Comparison of ENCODE assay signal across 8 cellular contexts in the genomic region with DNA sequence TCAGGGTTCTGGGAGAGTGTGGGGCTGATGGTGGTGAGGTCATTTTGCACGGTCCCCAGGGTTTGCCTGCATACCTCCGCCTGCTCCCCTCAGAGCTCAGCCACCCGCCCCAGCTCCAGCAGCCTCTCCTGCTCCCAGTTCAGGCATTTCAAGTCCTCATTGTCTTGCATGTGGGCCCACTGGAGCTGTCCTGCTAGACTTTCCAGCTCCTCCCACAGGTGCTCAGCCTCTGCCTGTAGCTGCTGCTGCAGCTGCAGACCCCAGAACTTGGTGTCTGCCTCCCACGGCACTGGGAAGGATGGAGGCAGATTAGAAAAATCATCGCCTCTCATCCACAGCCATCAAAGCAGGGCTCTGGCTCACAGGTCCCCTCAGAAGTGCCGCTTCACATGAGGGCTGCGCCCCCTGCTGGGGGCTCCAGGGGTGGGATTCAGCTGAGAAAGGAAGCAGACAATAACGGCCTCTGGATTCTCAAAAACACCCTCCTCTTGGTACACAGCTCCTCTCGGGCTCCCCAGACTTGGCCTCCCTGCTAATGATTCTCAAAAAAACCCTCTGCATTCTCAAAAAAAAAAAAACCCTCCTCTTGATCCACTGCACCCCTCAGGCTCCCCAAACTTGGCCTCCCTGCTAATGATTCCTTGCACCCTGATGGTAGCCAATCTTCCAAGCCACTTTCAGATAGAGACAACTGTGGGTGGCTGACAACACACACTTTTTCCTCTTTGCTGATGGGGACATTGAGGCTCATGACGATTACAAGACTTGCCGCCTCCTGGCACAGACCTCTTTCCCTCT.
DNase-seq lines count a peak whose midpoint lies in the region; ATAC-seq, FAIRE-seq and TF ChIP-seq lines count a peak whose summit lies in the region.

No MANE protein-coding gene starts in this region.

- RAD21 ChIA-PET in HCT116 (lab: Charles Lee; ENCODE audit: low non-redundant PET in 1 of 2, low total read pairs in 2 of 2, uncharacterized antibody in 2 of 2, unreplicated experiment in 2 of 2): no interaction called here

- POLR2A ChIA-PET in HCT116 (lab: Charles Lee): no interaction called here

- DNase-seq in CD14-positive monocyte (ENCODE audit: low spot score) (no peak), HCT116 (ENCODE audit: low read depth, low spot score) (peak; percentile 49), RCC 7860 (ENCODE audit: low spot score) (peak; percentile 15), head of caudate nucleus (peak in 38 of 42 donors; percentile 10 to 77 (median 47)), retinal pigment epithelial cell (ENCODE audit: low read depth) (peak; percentile 8)
- peak; percentile 88 for DNase-seq in activated effector memory CD4-positive, alpha-beta T cell treated with anti-CD3 and anti-CD28 coated beads, Interleukin-2, amount 50 U/mL, for 16 hours

- peaks cover 3 to 23% (median 14%) of the 10 kb centered on the region in 7 donors for H3K9me3 Mint-ChIP-seq in CD14-positive monocyte

- H3K27me3 ChIP-seq in HCT116 (ENCODE audit: insufficient read depth, low read length): peaks cover 6% of the 10 kb centered on the region; the same call in 1 of the 2 replicates

- H3K9me3 ChIP-seq in HCT116 (ENCODE audit: control insufficient read depth in 1 of 2, insufficient read depth in 1 of 2, low read depth in 1 of 2, low read length in 2 of 2): no peaks in the 10 kb centered on the region

- H3K27ac Mint-ChIP-seq in CD14-positive monocyte: no peak overlapping the region

- no peak overlapping the region for H3K27ac ChIP-seq in HCT116 (ENCODE audit: low read depth, low read length)

- TF ChIP-seq CTCF in CD14-positive monocyte (IDR thresholded peaks at IDR 0.05) (peak; percentile 64), HCT116 (IDR thresholded peaks at IDR 0.05 in 2 of 3, conservative IDR thresholded peaks at IDR 0.05 in 1 of 3; ENCODE audit: borderline replicate concordance in 1 of 3, insufficient read depth in 1 of 3, low read depth in 2 of 3, low read length in 2 of 3) (peak; percentile 50 to 89 (median 86); a peak in 5 of 6 replicates), retinal pigment epithelial cell (conservative IDR thresholded peaks at IDR 0.05; ENCODE audit: low read depth, low read length) (peak; percentile 89)

- H3K4me3 ChIP-seq in HCT116 (replicated peaks in 1 of 2; ENCODE audit: low read depth in 1 of 2, low read length in 2 of 2) (no peak overlapping the region), retinal pigment epithelial cell (ENCODE audit: low read length) (no peak overlapping the region)

- H3K27me3 Mint-ChIP-seq in CD14-positive monocyte (ENCODE audit: low read depth in 3 of 3): peaks cover 2 to 5% (median 4%) of the 10 kb centered on the region in 3 donors

- no peaks in the 10 kb centered on the region for H3K4me1 Mint-ChIP-seq in CD14-positive monocyte

- ATAC-seq in HCT116 (peak; percentile 90), HG03135 (IDR thresholded peaks at IDR 0.05; ENCODE audit: unreplicated experiment) (no peak), HG02852 (IDR thresholded peaks at IDR 0.05; ENCODE audit: unreplicated experiment) (no peak)

- H3K4me1 ChIP-seq in HCT116 (ENCODE audit: control insufficient read depth in 1 of 2, insufficient read depth in 2 of 2, low read length in 2 of 2): no peaks in the 10 kb centered on the region

- CTCF ChIA-PET in HCT116 (lab: Charles Lee): interaction anchor here (0.7 to 3.2 kb wide), 9 partner anchors 10 to 487 kb away, joined by 3 to 23 read pairs (median 5); no protein-coding TSS in a partner anchor

- FAIRE-seq in RCC 7860 (lab: Jason Lieb, UNC): no peak

- TF ChIP-seq POLR2A in HCT116 (IDR thresholded peaks at IDR 0.05; ENCODE audit: borderline replicate concordance, extremely low read depth, insufficient read depth, insufficient read length): no peak

- no peak overlapping the region for H2AFZ ChIP-seq in HCT116 (ENCODE audit: low read depth, low read length, poor library complexity, severe bottlenecking)

- intact Hi-C loops in CD14-positive monocyte (cut with micrococcal nuclease) (no loop called here), HCT116 (cut with micrococcal nuclease) (loop anchor here (1.0 kb wide), 1 partner anchor 382 kb away; no protein-coding TSS in a partner anchor), head of caudate nucleus (cut with DNase I) (no loop called here)

- no peaks in the 10 kb centered on the region for H3K36me3 ChIP-seq in HCT116 (ENCODE audit: control insufficient read depth in 1 of 2, insufficient read depth in 2 of 2, low read length in 2 of 2)

- H3K9ac ChIP-seq in HCT116 (ENCODE audit: low read length): no peak overlapping the region

- H3K79me2 ChIP-seq in HCT116 (ENCODE audit: insufficient read depth, low read length): no peaks in the 10 kb centered on the region

- no peaks in the 10 kb centered on the region for H3K36me3 Mint-ChIP-seq in CD14-positive monocyte

- H3K9me2 ChIP-seq in HCT116 (ENCODE audit: insufficient read depth): no peaks in the 10 kb centered on the region

- no peak overlapping the region for H3K4me3 Mint-ChIP-seq in CD14-positive monocyte

- H3K4me2 ChIP-seq in HCT116 (ENCODE audit: low read length): no peak overlapping the region

- H4K20me1 ChIP-seq in HCT116 (ENCODE audit: insufficient read depth): no peaks in the 10 kb centered on the region

- TF ChIP-seq RAD21 in HCT116 (IDR thresholded peaks at IDR 0.05; ENCODE audit: low read depth): peak; percentile 58

- no TSS peak for BruUV-seq in HCT116 (replicated peaks; lab: Mats Ljungman, UMichigan)

TF ChIP-seq in HCT116, 20 proteins besides CTCF, POLR2A, EP300 and RAD21:
- no peak for TF ChIP-seq FOSL1 (IDR thresholded peaks at IDR 0.05; ENCODE audit: low read depth)
- TF ChIP-seq TCF7L2 (IDR thresholded peaks at IDR 0.05; ENCODE audit: borderline replicate concordance, extremely low read depth, insufficient read depth, insufficient read length): peak; percentile 95
